In genomic region chr18:68429111-68429510, GRCh38 we compare ENCODE assay signal across 14 cellular contexts.
DNase-seq lines count a peak whose midpoint lies in the region; ATAC-seq, FAIRE-seq and TF ChIP-seq lines count a peak whose summit lies in the region.
"Had no signal": no experiment of that assay in that cellular context is flagged by ENCODE, and none has a peak within 500 bp of the region (broad histone marks: within the 10 kb centered on the region; RNA-seq: fewer than 3 reads in every experiment).

No MANE protein-coding gene starts in this region.

- no peak for ATAC-seq in HG02642 (IDR thresholded peaks at IDR 0.05; ENCODE audit: poor library complexity, unreplicated experiment)
- ATAC-seq in naive thymus-derived CD8-positive, alpha-beta T cell, result no peak

- H3K4me2 ChIP-seq in endothelial cell of umbilical vein (ENCODE audit: insufficient read depth, low read length), result no peak overlapping the region
- no peak overlapping the region for H3K4me2 ChIP-seq in osteoblast (ENCODE audit: insufficient read depth, low read length)

- H2AFZ ChIP-seq in endothelial cell of umbilical vein (ENCODE audit: low read depth, low read length) (peak overlapping the region; percentile 27), osteoblast (ENCODE audit: low read length) (no peak overlapping the region)

- H3K4me1 ChIP-seq in endothelial cell of umbilical vein (ENCODE audit: control insufficient read depth, extremely low read depth, insufficient read depth, low read length), result peaks cover 6% of the 10 kb centered on the region
- peaks cover 37% of the 10 kb centered on the region for H3K4me1 ChIP-seq in osteoblast (ENCODE audit: insufficient read depth, low read length)

- H3K27ac Mint-ChIP-seq in naive thymus-derived CD8-positive, alpha-beta T cell, result no peak overlapping the region
- H3K27ac Mint-ChIP-seq: B cell; CD4-positive, alpha-beta T cell had no signal

- peaks cover 0 to 3% (median 0%) of the 10 kb centered on the region in 5 donors for H3K27me3 Mint-ChIP-seq in naive thymus-derived CD8-positive, alpha-beta T cell
- H3K27me3 Mint-ChIP-seq: B cell; CD4-positive, alpha-beta T cell had no signal

- DNase-seq in DMS 273 (lab: John Stamatoyannopoulos, UW; ENCODE audit: unreplicated experiment) (peak; percentile 78), RWPE1 (ENCODE audit: low spot score) (no peak), endothelial cell of umbilical vein (ENCODE audit: low read depth, low spot score) (no peak), osteoblast (ENCODE audit: insufficient read length, low spot score, missing footprints) (no peak), nucleus accumbens (lab: John Stamatoyannopoulos, UW) (no peak), kidney tubule cell (ENCODE audit: low spot score) (no peak)
- DNase-seq in naive thymus-derived CD8-positive, alpha-beta T cell, result no peak
- DNase-seq: ACHN; CD4-positive, alpha-beta T cell; NCI-H1436 treated with DMSO at 0.1 percent for 48 hours; NCI-H2081 treated with DMSO at 0.1 percent for 48 hours; NCI-H526 had no signal

- FAIRE-seq in endothelial cell of umbilical vein (lab: Jason Lieb, UNC), result no peak

- TF ChIP-seq CTCF in RWPE1 (conservative IDR thresholded peaks at IDR 0.05; ENCODE audit: low read depth) (no peak), endothelial cell of umbilical vein (IDR thresholded peaks at IDR 0.05; ENCODE audit: extremely low read depth in 1 of 2, insufficient read depth in 1 of 2, low read depth in 1 of 2, low read length in 2 of 2) (no peak), osteoblast (IDR thresholded peaks at IDR 0.05; ENCODE audit: extremely low read depth, low read depth, low read length) (no peak)

- POLR2A ChIA-PET in RWPE1 (lab: Yijun Ruan, JAX; ENCODE audit: low non-redundant PET), result no interaction called here
- POLR2A ChIA-PET in endothelial cell of umbilical vein (lab: Charles Lee), result no interaction called here
- POLR2A ChIA-PET in naive thymus-derived CD8-positive, alpha-beta T cell (lab: Charles Lee), result no interaction called here

- no peaks in the 10 kb centered on the region for H4K20me1 ChIP-seq in endothelial cell of umbilical vein (replicated peaks; ENCODE audit: control insufficient read depth, extremely low read depth, insufficient read depth, low read length)
- no peaks in the 10 kb centered on the region for H4K20me1 ChIP-seq in osteoblast (ENCODE audit: insufficient read depth, low read length)

- no peaks in the 10 kb centered on the region for H3K36me3 Mint-ChIP-seq in naive thymus-derived CD8-positive, alpha-beta T cell

- H3K9me3 Mint-ChIP-seq in naive thymus-derived CD8-positive, alpha-beta T cell, result no peaks in the 10 kb centered on the region
- H3K9me3 Mint-ChIP-seq: CD4-positive, alpha-beta T cell had no signal

- no TSS peak for BruUV-seq in endothelial cell of umbilical vein (replicated peaks; lab: Mats Ljungman, UMichigan)

- no peak for TF ChIP-seq POLR2A in endothelial cell of umbilical vein (IDR thresholded peaks at IDR 0.05; ENCODE audit: low read depth, low read length)

- dilution Hi-C loops in endothelial cell of umbilical vein (cut with MboI; ENCODE audit: extremely low pct_ligation_motif_present, low sequenced_read_pairs), result no loop called here

- H3K9me3 ChIP-seq in endothelial cell of umbilical vein (replicated peaks; ENCODE audit: control insufficient read depth, insufficient read depth, low read length), result no peaks in the 10 kb centered on the region
- no peaks in the 10 kb centered on the region for H3K9me3 ChIP-seq in osteoblast (ENCODE audit: low read depth, low read length)

- H3K9ac ChIP-seq in endothelial cell of umbilical vein (replicated peaks; ENCODE audit: extremely low read depth, insufficient read depth, low read length), result no peak overlapping the region

- CTCF ChIA-PET in RWPE1 (lab: Yijun Ruan, JAX), result no interaction called here
- CTCF ChIA-PET in endothelial cell of umbilical vein (lab: Charles Lee), result no interaction called here

- H3K27me3 ChIP-seq in endothelial cell of umbilical vein (ENCODE audit: control insufficient read depth in 2 of 2, insufficient read depth in 2 of 2, low read length in 2 of 2) (no peaks in the 10 kb centered on the region), osteoblast (ENCODE audit: insufficient read depth, low read length) (no peaks in the 10 kb centered on the region)

- H3K79me2 ChIP-seq in endothelial cell of umbilical vein (ENCODE audit: control insufficient read depth, insufficient read depth, low read length), result no peaks in the 10 kb centered on the region
- H3K79me2 ChIP-seq in osteoblast (ENCODE audit: insufficient read depth, low read length), result no peaks in the 10 kb centered on the region

- no peaks in the 10 kb centered on the region for H3K36me3 ChIP-seq in endothelial cell of umbilical vein (ENCODE audit: control insufficient read depth in 2 of 2, extremely low read depth in 1 of 2, insufficient read depth in 2 of 2, low read length in 2 of 2)
- no peaks in the 10 kb centered on the region for H3K36me3 ChIP-seq in osteoblast (ENCODE audit: insufficient read depth, low read length)

- intact Hi-C loops in endothelial cell of umbilical vein (cut with micrococcal nuclease), result no loop called here

- H3K4me3 Mint-ChIP-seq in naive thymus-derived CD8-positive, alpha-beta T cell, result no peak overlapping the region
- H3K4me3 Mint-ChIP-seq: B cell; CD4-positive, alpha-beta T cell had no signal

- H3K9me1 ChIP-seq in endothelial cell of umbilical vein (replicated peaks; ENCODE audit: control insufficient read depth, extremely low read depth, insufficient read depth, low read length), result no peaks in the 10 kb centered on the region

- no peaks in the 10 kb centered on the region for H3K4me1 Mint-ChIP-seq in naive thymus-derived CD8-positive, alpha-beta T cell
- H3K4me1 Mint-ChIP-seq: B cell had no signal

- H3K27ac ChIP-seq in RWPE1, result peak overlapping the region; percentile 85
- peak overlapping the region; percentile 11 for H3K27ac ChIP-seq in endothelial cell of umbilical vein (ENCODE audit: insufficient read depth, low read depth, low read length)
- peak overlapping the region; percentile 43 for H3K27ac ChIP-seq in osteoblast (ENCODE audit: low read depth, low read length)

- H3K4me3 ChIP-seq in endothelial cell of umbilical vein (replicated peaks in 1 of 3; ENCODE audit: insufficient read depth in 1 of 3, low read depth in 1 of 3, low read length in 3 of 3) (no peak overlapping the region), osteoblast (ENCODE audit: insufficient read depth, low read length) (no peak overlapping the region)

TF ChIP-seq in endothelial cell of umbilical vein, 7 proteins besides CTCF, POLR2A, EP300 and RAD21:
- no peak for TF ChIP-seq MAX (IDR thresholded peaks at IDR 0.05; ENCODE audit: insufficient read depth, insufficient read length)
- TF ChIP-seq GATA2 (IDR thresholded peaks at IDR 0.05; ENCODE audit: insufficient read depth, insufficient read length, low read depth, low read length), result no peak
TF ChIP-seq in endothelial cell of umbilical vein: peak in this region for 0.

Comparison
In these comparisons a context has a peak if more than half of its experiments do, and no peak if none do; other contexts are left out.
1. H3K27ac ChIP-seq: peak in every context shown above with its lines; median percentile 85 in RWPE1; 43 in osteoblast; 11 in endothelial cell of umbilical vein.